13 cellular contexts compared by ENCODE assay signal in genomic region chr15:49135893-49136292, GRCh38. TPM values are rescaled to one million over a fixed set of nuclear protein-coding genes. Genes with fewer than 3 reads are reported as not detected.
A peak's percentile ranks its signal among the peaks of the same experiment; 100 is the strongest.
DNase-seq lines count a peak whose midpoint lies in the region; ATAC-seq and TF ChIP-seq lines count a peak whose summit lies in the region.
"Had no signal": no experiment of that assay in that cellular context is flagged by ENCODE, and none has a peak within 500 bp of the region (broad histone marks: within the 10 kb centered on the region; RNA-seq: fewer than 3 reads in every experiment).

No MANE protein-coding gene starts in this region.

- POLR2A ChIA-PET in activated CD8-positive, alpha-beta T cell treated with anti-CD3 and anti-CD28 coated beads for 36 hours (lab: Charles Lee): no interaction called here
- POLR2A ChIA-PET in activated CD4-positive, alpha-beta memory T cell treated with anti-CD3 and anti-CD28 coated beads, Interleukin-2, amount 10 ng/mL, durations not matched to agents 7 days and 5 days (lab: Charles Lee): interaction anchor here (1.2 kb wide), 1 partner anchor 19 kb away, joined by 4 read pairs; the partner anchor contains the start of gene COPS2

- no peak for DNase-seq in stimulated activated naive CD8-positive, alpha-beta T cell treated with anti-CD3 and anti-CD28 coated beads, Interleukin-15, Interleukin-2, amounts not matched to agents 100 U/mL and 50 U/mL, for 24 hours
- no peak for DNase-seq in activated CD8-positive, alpha-beta T cell treated with anti-CD3 and anti-CD28 coated beads for 36 hours
- peak; percentile 56 for DNase-seq in fibroblast of villous mesenchyme (ENCODE audit: low read depth)
- no peak for DNase-seq in iPS-NIHi11 (ENCODE audit: low spot score)
- DNase-seq in activated CD4-positive, alpha-beta memory T cell treated with anti-CD3 and anti-CD28 coated beads, Interleukin-2, amount 10 ng/mL, durations not matched to agents 7 days and 5 days: no peak
- DNase-seq in HK-2 (ENCODE audit: unreplicated experiment): no peak
- DNase-seq: activated CD4-positive, CD25-positive, alpha-beta regulatory T cell treated with anti-CD3 and anti-CD28 coated beads, Interleukin-2, amount 50 U/mL, for 72 hours; activated naive CD4-positive, alpha-beta T cell treated with Interleukin-2 at 50 U/mL for 16 hours; endodermal cell; NCI-H510A had no signal

- CTCF ChIA-PET in activated CD8-positive, alpha-beta T cell treated with anti-CD3 and anti-CD28 coated beads for 36 hours (lab: Charles Lee): interaction anchor here (3.1 kb wide), 1 partner anchor 10 kb away, joined by 22 read pairs; no protein-coding TSS in a partner anchor
- CTCF ChIA-PET in activated CD4-positive, alpha-beta memory T cell treated with anti-CD3 and anti-CD28 coated beads, Interleukin-2, amount 10 ng/mL, durations not matched to agents 7 days and 5 days (lab: Charles Lee): no interaction called here

- H3K9me3 Mint-ChIP-seq in stimulated activated naive CD8-positive, alpha-beta T cell treated with anti-CD3 and anti-CD28 coated beads, Interleukin-15, Interleukin-2, amounts not matched to agents 100 ng/mL and 50 ng/mL, for 24 hours: no peaks in the 10 kb centered on the region
- no peaks in the 10 kb centered on the region for H3K9me3 Mint-ChIP-seq in activated CD8-positive, alpha-beta T cell treated with anti-CD3 and anti-CD28 coated beads for 36 hours
- no peaks in the 10 kb centered on the region for H3K9me3 Mint-ChIP-seq in activated CD4-positive, alpha-beta memory T cell treated with anti-CD3 and anti-CD28 coated beads, Interleukin-2, amount 10 ng/mL, durations not matched to agents 7 days and 5 days
- H3K9me3 Mint-ChIP-seq: endodermal cell had no signal

- H3K27me3 Mint-ChIP-seq in stimulated activated naive CD8-positive, alpha-beta T cell treated with anti-CD3 and anti-CD28 coated beads, Interleukin-15, Interleukin-2, amounts not matched to agents 100 ng/mL and 50 ng/mL, for 24 hours: no peaks in the 10 kb centered on the region
- H3K27me3 Mint-ChIP-seq in activated CD8-positive, alpha-beta T cell treated with anti-CD3 and anti-CD28 coated beads for 36 hours: no peaks in the 10 kb centered on the region
- H3K27me3 Mint-ChIP-seq in activated CD4-positive, alpha-beta memory T cell treated with anti-CD3 and anti-CD28 coated beads, Interleukin-2, amount 10 ng/mL, durations not matched to agents 7 days and 5 days: no peaks in the 10 kb centered on the region
- H3K27me3 Mint-ChIP-seq: B cell had no signal

- intact Hi-C loops in activated CD8-positive, alpha-beta T cell treated with anti-CD3 and anti-CD28 coated beads for 36 hours (cut with micrococcal nuclease): no loop called here

- H3K4me3 ChIP-seq in fibroblast of villous mesenchyme (ENCODE audit: low read depth, low read length): no peak overlapping the region

- peak overlapping the region; percentile 26 for H3K27ac Mint-ChIP-seq in stimulated activated naive CD8-positive, alpha-beta T cell treated with anti-CD3 and anti-CD28 coated beads, Interleukin-15, Interleukin-2, amounts not matched to agents 100 ng/mL and 50 ng/mL, for 24 hours
- peak overlapping the region; percentile 65 for H3K27ac Mint-ChIP-seq in activated CD8-positive, alpha-beta T cell treated with anti-CD3 and anti-CD28 coated beads for 36 hours
- no peak overlapping the region for H3K27ac Mint-ChIP-seq in activated CD4-positive, alpha-beta memory T cell treated with anti-CD3 and anti-CD28 coated beads, Interleukin-2, amount 10 ng/mL, durations not matched to agents 7 days and 5 days
- H3K27ac Mint-ChIP-seq: B cell, endodermal cell had no signal

- peaks cover 25% of the 10 kb centered on the region for H3K4me1 Mint-ChIP-seq in stimulated activated naive CD8-positive, alpha-beta T cell treated with anti-CD3 and anti-CD28 coated beads, Interleukin-15, Interleukin-2, amounts not matched to agents 100 ng/mL and 50 ng/mL, for 24 hours (ENCODE audit: low read depth)
- H3K4me1 Mint-ChIP-seq in activated CD8-positive, alpha-beta T cell treated with anti-CD3 and anti-CD28 coated beads for 36 hours (ENCODE audit: low read depth): peaks cover 22% of the 10 kb centered on the region
- peaks cover 20% of the 10 kb centered on the region for H3K4me1 Mint-ChIP-seq in activated CD4-positive, alpha-beta memory T cell treated with anti-CD3 and anti-CD28 coated beads, Interleukin-2, amount 10 ng/mL, durations not matched to agents 7 days and 5 days
- H3K4me1 Mint-ChIP-seq: B cell had no signal

- ATAC-seq in stimulated activated naive CD8-positive, alpha-beta T cell treated with anti-CD3 and anti-CD28 coated beads, Interleukin-15, Interleukin-2, amounts not matched to agents 100 U/mL and 50 U/mL, for 24 hours: no peak
- no peak for ATAC-seq in activated CD8-positive, alpha-beta T cell treated with anti-CD3 and anti-CD28 coated beads for 36 hours
- ATAC-seq in GM19467 (IDR thresholded peaks at IDR 0.05; ENCODE audit: unreplicated experiment): no peak

- peaks cover 73% of the 10 kb centered on the region for H3K36me3 Mint-ChIP-seq in stimulated activated naive CD8-positive, alpha-beta T cell treated with anti-CD3 and anti-CD28 coated beads, Interleukin-15, Interleukin-2, amounts not matched to agents 100 ng/mL and 50 ng/mL, for 24 hours (ENCODE audit: low read depth)
- peaks cover 36% of the 10 kb centered on the region for H3K36me3 Mint-ChIP-seq in activated CD8-positive, alpha-beta T cell treated with anti-CD3 and anti-CD28 coated beads for 36 hours (ENCODE audit: low read depth)
- H3K36me3 Mint-ChIP-seq in activated CD4-positive, alpha-beta memory T cell treated with anti-CD3 and anti-CD28 coated beads, Interleukin-2, amount 10 ng/mL, durations not matched to agents 7 days and 5 days (ENCODE audit: low read depth): peaks cover 54% of the 10 kb centered on the region

- H3K4me3 Mint-ChIP-seq in stimulated activated naive CD8-positive, alpha-beta T cell treated with anti-CD3 and anti-CD28 coated beads, Interleukin-15, Interleukin-2, amounts not matched to agents 100 ng/mL and 50 ng/mL, for 24 hours: no peak overlapping the region
- no peak overlapping the region for H3K4me3 Mint-ChIP-seq in activated CD8-positive, alpha-beta T cell treated with anti-CD3 and anti-CD28 coated beads for 36 hours
- no peak overlapping the region for H3K4me3 Mint-ChIP-seq in activated CD4-positive, alpha-beta memory T cell treated with anti-CD3 and anti-CD28 coated beads, Interleukin-2, amount 10 ng/mL, durations not matched to agents 7 days and 5 days
- H3K4me3 Mint-ChIP-seq: B cell, endodermal cell had no signal

- no peak for TF ChIP-seq CTCF in activated CD8-positive, alpha-beta T cell treated with anti-CD3 and anti-CD28 coated beads for 36 hours (IDR thresholded peaks at IDR 0.05)
- TF ChIP-seq CTCF in fibroblast of villous mesenchyme (IDR thresholded peaks at IDR 0.05; ENCODE audit: insufficient read depth, low read depth, low read length): no peak

RNA-seq across cellular contexts. Expression of gene COPS2, which starts 19.5 kb away (rescaled TPM):
- 10 to 100 TPM; 85.0 to 85.8 TPM for total RNA-seq in activated CD8-positive, alpha-beta T cell treated with anti-CD3 and anti-CD28 coated beads for 36 hours
- total RNA-seq in fibroblast of villous mesenchyme: 63.1 and 85.9 TPM in 2 replicates
- 10 to 100 TPM; 62.6 to 68.7 TPM for total RNA-seq in activated CD4-positive, alpha-beta memory T cell treated with anti-CD3 and anti-CD28 coated beads, Interleukin-2, amount 10 ng/mL, durations not matched to agents 7 days and 5 days

RNA-seq across cellular contexts. Expression of gene GALK2, which starts 34.2 kb away (rescaled TPM):
- total RNA-seq in activated CD8-positive, alpha-beta T cell treated with anti-CD3 and anti-CD28 coated beads for 36 hours: 10 to 100 TPM; 26.8 to 27.5 TPM
- 38.7 and 58.7 TPM in 2 replicates for total RNA-seq in fibroblast of villous mesenchyme
- 10 to 100 TPM; 30.0 to 31.5 TPM for total RNA-seq in activated CD4-positive, alpha-beta memory T cell treated with anti-CD3 and anti-CD28 coated beads, Interleukin-2, amount 10 ng/mL, durations not matched to agents 7 days and 5 days
